ENCODE assay signal across 23 cellular contexts in genomic region chr15:76203346-76203745, GRCh38.
"Had no signal": no experiment of that assay in that cellular context is flagged by ENCODE, and none has a peak within 500 bp of the region (broad histone marks: within the 10 kb centered on the region; RNA-seq: fewer than 3 reads in every experiment).

No MANE protein-coding gene starts in this region.

- H3K4me1 ChIP-seq: spleen had no signal

- H3K9me3 ChIP-seq: gastrocnemius medialis, mucosa of descending colon, psoas muscle, sigmoid colon, spleen, suprapubic skin, transverse colon, vagina had no signal

- H3K36me3 Mint-ChIP-seq: natural killer cell treated with Interleukin-12 subunit alpha and Interleukin-12 subunit beta and Interleukin-15 and Interleukin-18, amount 100 ng/mL, for 72 hours had no signal

- H3K9me3 Mint-ChIP-seq: endodermal cell; memory B cell; mesothelial cell of epicardium; naive B cell; natural killer cell treated with Interleukin-12 subunit alpha and Interleukin-12 subunit beta and Interleukin-15 and Interleukin-18, amount 100 ng/mL, for 72 hours; stimulated activated naive CD8-positive, alpha-beta T cell treated with anti-CD3 and anti-CD28 coated beads, Interleukin-15, amount 100 ng/mL, for 72 hours had no signal

- H3K36me3 ChIP-seq: gastrocnemius medialis, transverse colon, vagina had no signal

- H3K4me3 ChIP-seq: dorsolateral prefrontal cortex, gastrocnemius medialis, lung, mucosa of descending colon, psoas muscle, sigmoid colon, spleen, suprapubic skin, transverse colon, vagina had no signal

- H3K4me3 Mint-ChIP-seq: endodermal cell; memory B cell; mesothelial cell of epicardium; naive B cell; natural killer cell treated with Interleukin-12 subunit alpha and Interleukin-12 subunit beta and Interleukin-15 and Interleukin-18, amount 100 ng/mL, for 72 hours; stimulated activated naive CD8-positive, alpha-beta T cell treated with anti-CD3 and anti-CD28 coated beads, Interleukin-15, amount 100 ng/mL, for 72 hours had no signal

- H3K27ac Mint-ChIP-seq: endodermal cell; memory B cell; mesothelial cell of epicardium; natural killer cell treated with Interleukin-12 subunit alpha and Interleukin-12 subunit beta and Interleukin-15 and Interleukin-18, amount 100 ng/mL, for 72 hours had no signal

- H3K4me1 Mint-ChIP-seq: memory B cell; stimulated activated naive CD8-positive, alpha-beta T cell treated with anti-CD3 and anti-CD28 coated beads, Interleukin-15, amount 100 ng/mL, for 72 hours had no signal

- DNase-seq: effector CD8-positive, alpha-beta T cell; endodermal cell; foreskin fibroblast; gastrocnemius medialis; mucosa of descending colon; naive B cell; nucleus accumbens; psoas muscle; right cardiac atrium; spleen; stimulated activated naive CD4-positive, alpha-beta T cell; stimulated activated naive CD8-positive, alpha-beta T cell treated with anti-CD3 and anti-CD28 coated beads, Interleukin-15, amount 100 ng/mL, for 72 hours; transverse colon had no signal

- H3K27me3 Mint-ChIP-seq: memory B cell; naive B cell; natural killer cell treated with Interleukin-12 subunit alpha and Interleukin-12 subunit beta and Interleukin-15 and Interleukin-18, amount 100 ng/mL, for 72 hours; stimulated activated naive CD8-positive, alpha-beta T cell treated with anti-CD3 and anti-CD28 coated beads, Interleukin-15, amount 100 ng/mL, for 72 hours had no signal

- ATAC-seq: esophagus mucosa; gastrocnemius medialis; mucosa of descending colon; natural killer cell treated with Interleukin-12 subunit alpha and Interleukin-12 subunit beta and Interleukin-15 and Interleukin-18, amount 100 ng/mL, for 72 hours; psoas muscle; right cardiac atrium; stimulated activated naive CD8-positive, alpha-beta T cell treated with anti-CD3 and anti-CD28 coated beads, Interleukin-15, amount 100 ng/mL, for 72 hours had no signal

- H3K27ac ChIP-seq: dorsolateral prefrontal cortex, epithelial cell of prostate, gastrocnemius medialis, psoas muscle, sigmoid colon, spleen, suprapubic skin, transverse colon, vagina had no signal

- H3K27me3 ChIP-seq: dorsolateral prefrontal cortex, gastrocnemius medialis, sigmoid colon, spleen, suprapubic skin, transverse colon, vagina had no signal
